8 cellular contexts compared by ENCODE assay signal in genomic region chr6:2989332-2990178, GRCh38. TPM values are rescaled to one million over a fixed set of nuclear protein-coding genes. Genes with fewer than 3 reads are reported as not detected.
DNase-seq lines count a peak whose midpoint lies in the region; ATAC-seq and TF ChIP-seq lines count a peak whose summit lies in the region.

No MANE protein-coding gene starts in this region.

- TF ChIP-seq CTCF in BJ (IDR thresholded peaks at IDR 0.05; ENCODE audit: insufficient read depth, low read depth, low read length) (no peak), coronary artery (IDR thresholded peaks at IDR 0.05) (peak; percentile 25)

- H3K4me3 ChIP-seq in BJ (ENCODE audit: low read depth, low read length) (peak overlapping the region; percentile 69), coronary artery (peak overlapping the region; percentile 79)

- no peaks in the 10 kb centered on the region for H3K36me3 ChIP-seq in BJ (ENCODE audit: control insufficient read depth, insufficient read depth, low read length)

- POLR2A ChIA-PET in BJ (lab: Charles Lee), result interaction anchor here (0.5 to 1.0 kb wide), 2 partner anchors 37 to 78 kb away, joined by 3 to 6 read pairs; partner anchors contain the start of gene RIPK1

- H3K27me3 ChIP-seq in BJ (ENCODE audit: control insufficient read depth, insufficient read depth, low read length), result no peaks in the 10 kb centered on the region

- CTCF ChIA-PET in BJ (lab: Yijun Ruan, JAX), result interaction anchor here (0.6 to 9.4 kb wide), 36 partner anchors 9 to 253 kb away, joined by 3 to 191 read pairs (median 5); partner anchors contain the start of genes NQO2, SERPINB1 and SERPINB6

- H3K27ac ChIP-seq in coronary artery, result peak overlapping the region; percentile 94 to 99

- peak; percentile 93 for DNase-seq in BJ (ENCODE audit: low read depth)
- DNase-seq in NCI-H526 (lab: John Stamatoyannopoulos, UW), result peak; percentile 96 to 98
- DNase-seq in activated CD4-positive, alpha-beta T cell treated with anti-CD3 and anti-CD28 coated beads for 48 hours, result peak; percentile 81
- peak; percentile 89 for DNase-seq in coronary artery (ENCODE audit: low spot score)
- DNase-seq in left colon, result peak; percentile 86 to 93
- peak; percentile 77 for DNase-seq in stimulated activated CD4-positive, alpha-beta T cell treated with anti-CD3 and anti-CD28 coated beads, Interleukin-1b, Interleukin-23, amount 100 ng/mL, for 48 hours

- ATAC-seq in GM19324 (IDR thresholded peaks at IDR 0.05; ENCODE audit: low FRiP score, unreplicated experiment), result peak; percentile 58
- peak; percentile 61 for ATAC-seq in HG03457 (IDR thresholded peaks at IDR 0.05; ENCODE audit: unreplicated experiment)
- peak; percentile 60 for ATAC-seq in left colon

- intact Hi-C loops in left colon (cut with DNase I, micrococcal nuclease), result loop anchor here in 1 of 2 donors (5.0 kb wide), 1 partner anchor 37 kb away; no protein-coding TSS in a partner anchor

RNA-seq across cellular contexts. Expression of gene NQO2, which starts 10.1 kb away (rescaled TPM):
- 54.4 and 56.2 TPM in 2 replicates for polyA plus RNA-seq in BJ (2011; rRNA removed)
- 17.8 and 23.7 TPM in 2 replicates for polyA minus RNA-seq in BJ (2011; rRNA and poly(A)+ RNA removed)
- 10 to 100 TPM in 1 of 2 donors, 1 to 10 TPM in 1; 10.0 to 12.2 TPM for total RNA-seq in left colon

RNA-seq across cellular contexts. Expression of gene SERPINB6, which starts 18.2 kb away (rescaled TPM):
- polyA plus RNA-seq in BJ (2011; rRNA removed), result 89.6 and 113 TPM in 2 replicates
- polyA minus RNA-seq in BJ (2011; rRNA and poly(A)+ RNA removed), result 52.2 and 73.7 TPM in 2 replicates
- 100 to 1,000 TPM; 182 to 192 TPM for total RNA-seq in left colon

Comparison
In these comparisons a context has a peak if more than half of its experiments do, and no peak if none do; other contexts are left out.
1. Peak in every context shown above with its lines: DNase-seq, ATAC-seq, H3K4me3 ChIP-seq and H3K27ac ChIP-seq.